1 cellular context compared by ENCODE assay signal in genomic region chr9:126677188-126678084, GRCh38.
TF ChIP-seq lines count a peak whose summit lies in the region.

No MANE protein-coding gene starts in this region.

TF ChIP-seq in H1, 55 proteins besides CTCF, POLR2A, EP300 and RAD21:
- TF ChIP-seq KDM1A (IDR thresholded peaks at IDR 0.05; ENCODE audit: borderline replicate concordance, low read length) (peak; percentile 91), SP1 (IDR thresholded peaks at IDR 0.05; ENCODE audit: low read depth, low read length) (no peak), TAF1 (IDR thresholded peaks at IDR 0.05; ENCODE audit: low read depth, low read length) (no peak), RBBP5 (IDR thresholded peaks at IDR 0.05; ENCODE audit: borderline replicate concordance, low read depth, low read length) (no peak), JUN (IDR thresholded peaks at IDR 0.05; ENCODE audit: low read depth, low read length) (0 out of 2 replicates have a peak, but pooled peaks have one; percentile 4), RXRA (IDR thresholded peaks at IDR 0.05; ENCODE audit: insufficient read depth, low read depth, low read length) (no peak), ATF3 (IDR thresholded peaks at IDR 0.05; ENCODE audit: insufficient read depth, low read depth, low read length) (no peak), FOSL1 (IDR thresholded peaks at IDR 0.05; ENCODE audit: insufficient read depth, low read depth, low read length) (no peak)
TF ChIP-seq in H1: peak in this region for 2.
